Comparison of ENCODE assay signal across 20 cellular contexts in genomic region chr17:43479948-43480347, GRCh38. TPM values are rescaled to one million over a fixed set of nuclear protein-coding genes. Genes with fewer than 3 reads are reported as not detected.
A peak's percentile ranks its signal among the peaks of the same experiment; 100 is the strongest.
DNase-seq lines count a peak whose midpoint lies in the region; ATAC-seq and TF ChIP-seq lines count a peak whose summit lies in the region.
"Had no signal": no experiment of that assay in that cellular context is flagged by ENCODE, and none has a peak within 500 bp of the region (broad histone marks: within the 10 kb centered on the region; RNA-seq: fewer than 3 reads in every experiment).

No MANE protein-coding gene starts in this region.

- H3K4me3 Mint-ChIP-seq in nephron progenitor cell = no peak overlapping the region

- no peaks in the 10 kb centered on the region for H3K36me3 ChIP-seq in ovary
- H3K36me3 ChIP-seq: Peyer's patch had no signal

- H3K4me3 ChIP-seq in fibroblast of villous mesenchyme (ENCODE audit: low read depth, low read length) (no peak overlapping the region), ovary (no peak overlapping the region)
- H3K4me3 ChIP-seq: HAP-1, Peyer's patch had no signal

- peaks cover 8% of the 10 kb centered on the region for H3K4me1 ChIP-seq in ovary (ENCODE audit: insufficient read depth)

- H3K27ac Mint-ChIP-seq in nephron progenitor cell = peak overlapping the region; percentile 25

- peaks cover 58% of the 10 kb centered on the region for H3K4me1 Mint-ChIP-seq in nephron progenitor cell

- ATAC-seq in HG02870 (IDR thresholded peaks at IDR 0.05; ENCODE audit: unreplicated experiment) = no peak
- ATAC-seq: Right ventricle myocardium inferior had no signal

- 97 to 98% (median 98%) methylated on average over 3 of the region's 3 CpGs for WGBS in ovary, 3 donors

- H3K9me3 ChIP-seq in ovary = no peaks in the 10 kb centered on the region
- H3K9me3 ChIP-seq: HAP-1, Peyer's patch, SK-N-SH had no signal

- peak; percentile 76 for DNase-seq in NCI-H1694 treated with DMSO at 0.1 percent for 48 hours (lab: John Stamatoyannopoulos, UW)
- DNase-seq in NCI-H69 (lab: John Stamatoyannopoulos, UW) = peak; percentile 83
- peak; percentile 63 for DNase-seq in fibroblast of villous mesenchyme (ENCODE audit: low read depth)
- no peak for DNase-seq in nephron progenitor cell
- DNase-seq in ovary = no peak
- DNase-seq in OCI-M1 (lab: John Stamatoyannopoulos, UW) = no peak
- no peak for DNase-seq in NCI-H187 (lab: John Stamatoyannopoulos, UW)
- DNase-seq: ACHN, AML-193, COR-L47, EL, NCI-H2029 treated with DMSO at 0.1 percent for 48 hours, NCI-H226, Peyer's patch, SK-N-SH, T-helper 1 cell had no signal

- no peak overlapping the region for H3K27ac ChIP-seq in ovary
- H3K27ac ChIP-seq: HL-60, Peyer's patch had no signal

- no peaks in the 10 kb centered on the region for H3K36me3 Mint-ChIP-seq in nephron progenitor cell (ENCODE audit: low read depth)

- TF ChIP-seq EP300 in ovary (IDR thresholded peaks at IDR 0.05) = no peak

- H3K27me3 ChIP-seq in ovary = no peaks in the 10 kb centered on the region
- H3K27me3 ChIP-seq: Peyer's patch had no signal

- TF ChIP-seq CTCF in fibroblast of villous mesenchyme (IDR thresholded peaks at IDR 0.05; ENCODE audit: insufficient read depth, low read depth, low read length) (no peak), nephron progenitor cell (IDR thresholded peaks at IDR 0.05) (no peak), ovary (IDR thresholded peaks at IDR 0.05) (no peak)

- no peaks in the 10 kb centered on the region for H3K9me3 Mint-ChIP-seq in nephron progenitor cell

- intact Hi-C loops in ovary (cut with DNase I) = no loop called here

- no peak for TF ChIP-seq POLR2A in ovary (IDR thresholded peaks at IDR 0.05)

- H3K27me3 Mint-ChIP-seq in nephron progenitor cell (ENCODE audit: low read depth, poor library complexity) = peaks cover 9% of the 10 kb centered on the region

RNA-seq across cellular contexts. Expression of gene DHX8, which starts 3.8 kb away (rescaled TPM):
- total RNA-seq in fibroblast of villous mesenchyme = 44.1 and 47.5 TPM in 2 replicates
- 10 to 100 TPM; 15.9 to 55.1 (median 37.3) TPM for total RNA-seq in ovary
- polyA plus RNA-seq in ovary = 10 to 100 TPM; 14.6 to 35.4 TPM

Comparison
In these comparisons a context has a peak if more than half of its experiments do, and no peak if none do; other contexts are left out.
1. DNase-seq: peak in NCI-H1694 treated with DMSO at 0.1 percent for 48 hours (single experiment), NCI-H69 (single experiment) and fibroblast of villous mesenchyme (single experiment); none in nephron progenitor cell (single experiment), ovary (0 of 5), OCI-M1 (single experiment) and NCI-H187 (0 of 2).